Comparison of ENCODE assay signal across 1 cellular context in the genomic region with DNA sequence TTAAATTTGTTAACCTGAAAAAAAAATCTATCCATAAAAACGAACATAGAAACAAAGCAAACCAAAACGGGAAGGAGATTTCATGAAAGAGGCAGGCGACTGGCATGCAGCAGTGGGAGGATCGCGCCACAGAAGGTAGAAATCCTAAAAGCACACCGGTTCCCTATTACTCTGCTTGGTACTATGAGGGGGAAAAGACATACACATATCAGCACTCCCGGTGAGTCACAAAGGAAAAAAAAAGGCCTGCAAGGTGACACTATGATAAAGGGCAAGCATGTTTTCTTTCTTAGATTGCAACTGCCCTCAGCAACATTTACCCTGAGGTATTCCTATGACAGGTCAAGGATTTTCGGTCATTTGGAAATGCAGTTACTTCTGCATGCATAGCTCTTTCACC.
TF ChIP-seq lines count a peak whose summit lies in the region.

No MANE protein-coding gene starts in this region.

TF ChIP-seq in K562, 482 proteins besides CTCF, POLR2A, EP300 and RAD21 (continued from another document and continues in another):
- TF ChIP-seq, protein P1, sequence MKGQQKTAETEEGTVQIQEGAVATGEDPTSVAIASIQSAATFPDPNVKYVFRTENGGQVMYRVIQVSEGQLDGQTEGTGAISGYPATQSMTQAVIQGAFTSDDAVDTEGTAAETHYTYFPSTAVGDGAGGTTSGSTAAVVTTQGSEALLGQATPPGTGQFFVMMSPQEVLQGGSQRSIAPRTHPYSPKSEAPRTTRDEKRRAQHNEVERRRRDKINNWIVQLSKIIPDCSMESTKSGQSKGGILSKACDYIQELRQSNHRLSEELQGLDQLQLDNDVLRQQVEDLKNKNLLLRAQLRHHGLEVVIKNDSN (CRISPR knock-in tag; IDR thresholded peaks at IDR 0.05), result no peak
- TF ChIP-seq MEF2D (tag; conservative IDR thresholded peaks at IDR 0.05; ENCODE audit: low read depth) (no peak), CHCHD3 (CRISPR knock-in tag; IDR thresholded peaks at IDR 0.05) (no peak), HNRNPUL1 (IDR thresholded peaks at IDR 0.05; ENCODE audit: low read length) (no peak), DDX20 (tag; IDR thresholded peaks at IDR 0.05; ENCODE audit: low read depth) (no peak), ARID1B (IDR thresholded peaks at IDR 0.05) (peak; percentile 83), STAG1 (CRISPR knock-in tag; IDR thresholded peaks at IDR 0.05; ENCODE audit: borderline replicate concordance) (no peak), HNRNPL (IDR thresholded peaks at IDR 0.05; ENCODE audit: low read depth, low read length) (no peak), ZNF282 (CRISPR knock-in tag; IDR thresholded peaks at IDR 0.05) (no peak), FUS (optimal IDR thresholded peaks at IDR 0.05; ENCODE audit: low read depth, low read length) (no peak), NCOR1 (IDR thresholded peaks at IDR 0.05) (peak; percentile 48), ZNF551 (CRISPR knock-in tag; IDR thresholded peaks at IDR 0.05) (no peak), NONO (IDR thresholded peaks at IDR 0.05; ENCODE audit: low read depth in 2 of 2, low read length in 1 of 2) (no peak), PHB (CRISPR knock-in tag; IDR thresholded peaks at IDR 0.05) (no peak), SRSF1 (IDR thresholded peaks at IDR 0.05; ENCODE audit: low read depth, low read length) (no peak), SMARCA4 (IDR thresholded peaks at IDR 0.05) (peak; percentile 81; the same call in 1 of the 2 replicates), KDM5B (IDR thresholded peaks at IDR 0.05; ENCODE audit: insufficient replicate concordance, low read depth, low read length) (no peak), SMAD3 (CRISPR knock-in tag; conservative IDR thresholded peaks at IDR 0.05) (no peak), MTA2 (IDR thresholded peaks at IDR 0.05; ENCODE audit: low read depth) (0 out of 2 replicates have a peak, but pooled peaks have one; percentile 18), ZBTB17 (CRISPR knock-in tag; IDR thresholded peaks at IDR 0.05) (no peak), HNRNPK (IDR thresholded peaks at IDR 0.05; ENCODE audit: low read depth, low read length, poor library complexity, severe bottlenecking) (no peak), PTRF (tag; IDR thresholded peaks at IDR 0.05) (no peak), NBN (IDR thresholded peaks at IDR 0.05; ENCODE audit: low read depth) (no peak), U2AF2 (optimal IDR thresholded peaks at IDR 0.05; ENCODE audit: low read depth, low read length) (no peak), ILK (tag; IDR thresholded peaks at IDR 0.05; ENCODE audit: borderline replicate concordance, low read depth) (no peak), TAL1 (IDR thresholded peaks at IDR 0.05) (peak; percentile 70), TCF3 (CRISPR knock-in tag; IDR thresholded peaks at IDR 0.05) (peak; percentile 76), PHF8 (IDR thresholded peaks at IDR 0.05; ENCODE audit: borderline replicate concordance, low read length) (no peak), ZSCAN32 (CRISPR knock-in tag; IDR thresholded peaks at IDR 0.05) (no peak), CBFA2T3 (IDR thresholded peaks at IDR 0.05) (peak; percentile 86), RFX7 (CRISPR knock-in tag; IDR thresholded peaks at IDR 0.05) (no peak), HCFC1 (IDR thresholded peaks at IDR 0.05; ENCODE audit: low read depth, low read length) (no peak), NFIC (IDR thresholded peaks at IDR 0.05) (peak; percentile 8; the same call in 1 of the 2 replicates)
- TF ChIP-seq, protein P2, sequence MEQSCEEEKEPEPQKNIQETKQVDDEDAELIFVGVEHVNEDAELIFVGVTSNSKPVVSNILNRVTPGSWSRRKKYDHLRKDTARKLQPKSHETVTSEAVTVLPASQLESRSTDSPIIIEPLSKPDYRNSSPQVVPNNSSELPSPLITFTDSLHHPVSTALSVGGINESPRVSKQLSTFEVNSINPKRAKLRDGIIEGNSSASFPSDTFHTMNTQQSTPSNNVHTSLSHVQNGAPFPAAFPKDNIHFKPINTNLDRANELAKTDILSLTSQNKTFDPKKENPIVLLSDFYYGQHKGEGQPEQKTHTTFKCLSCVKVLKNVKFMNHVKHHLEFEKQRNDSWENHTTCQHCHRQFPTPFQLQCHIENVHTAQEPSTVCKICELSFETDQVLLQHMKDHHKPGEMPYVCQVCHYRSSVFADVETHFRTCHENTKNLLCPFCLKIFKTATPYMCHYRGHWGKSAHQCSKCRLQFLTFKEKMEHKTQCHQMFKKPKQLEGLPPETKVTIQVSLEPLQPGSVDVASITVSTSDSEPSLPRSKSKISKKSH (CRISPR knock-in tag; IDR thresholded peaks at IDR 0.05), result no peak
- TF ChIP-seq, protein P3, sequence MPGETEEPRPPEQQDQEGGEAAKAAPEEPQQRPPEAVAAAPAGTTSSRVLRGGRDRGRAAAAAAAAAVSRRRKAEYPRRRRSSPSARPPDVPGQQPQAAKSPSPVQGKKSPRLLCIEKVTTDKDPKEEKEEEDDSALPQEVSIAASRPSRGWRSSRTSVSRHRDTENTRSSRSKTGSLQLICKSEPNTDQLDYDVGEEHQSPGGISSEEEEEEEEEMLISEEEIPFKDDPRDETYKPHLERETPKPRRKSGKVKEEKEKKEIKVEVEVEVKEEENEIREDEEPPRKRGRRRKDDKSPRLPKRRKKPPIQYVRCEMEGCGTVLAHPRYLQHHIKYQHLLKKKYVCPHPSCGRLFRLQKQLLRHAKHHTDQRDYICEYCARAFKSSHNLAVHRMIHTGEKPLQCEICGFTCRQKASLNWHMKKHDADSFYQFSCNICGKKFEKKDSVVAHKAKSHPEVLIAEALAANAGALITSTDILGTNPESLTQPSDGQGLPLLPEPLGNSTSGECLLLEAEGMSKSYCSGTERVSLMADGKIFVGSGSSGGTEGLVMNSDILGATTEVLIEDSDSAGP (CRISPR knock-in tag; IDR thresholded peaks at IDR 0.05), result no peak
- TF ChIP-seq, protein P4, sequence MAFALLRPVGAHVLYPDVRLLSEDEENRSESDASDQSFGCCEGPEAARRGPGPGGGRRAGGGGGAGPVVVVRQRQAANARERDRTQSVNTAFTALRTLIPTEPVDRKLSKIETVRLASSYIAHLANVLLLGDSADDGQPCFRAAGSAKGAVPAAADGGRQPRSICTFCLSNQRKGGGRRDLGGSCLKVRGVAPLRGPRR (CRISPR knock-in tag; IDR thresholded peaks at IDR 0.05), result no peak
- TF ChIP-seq, protein P5, sequence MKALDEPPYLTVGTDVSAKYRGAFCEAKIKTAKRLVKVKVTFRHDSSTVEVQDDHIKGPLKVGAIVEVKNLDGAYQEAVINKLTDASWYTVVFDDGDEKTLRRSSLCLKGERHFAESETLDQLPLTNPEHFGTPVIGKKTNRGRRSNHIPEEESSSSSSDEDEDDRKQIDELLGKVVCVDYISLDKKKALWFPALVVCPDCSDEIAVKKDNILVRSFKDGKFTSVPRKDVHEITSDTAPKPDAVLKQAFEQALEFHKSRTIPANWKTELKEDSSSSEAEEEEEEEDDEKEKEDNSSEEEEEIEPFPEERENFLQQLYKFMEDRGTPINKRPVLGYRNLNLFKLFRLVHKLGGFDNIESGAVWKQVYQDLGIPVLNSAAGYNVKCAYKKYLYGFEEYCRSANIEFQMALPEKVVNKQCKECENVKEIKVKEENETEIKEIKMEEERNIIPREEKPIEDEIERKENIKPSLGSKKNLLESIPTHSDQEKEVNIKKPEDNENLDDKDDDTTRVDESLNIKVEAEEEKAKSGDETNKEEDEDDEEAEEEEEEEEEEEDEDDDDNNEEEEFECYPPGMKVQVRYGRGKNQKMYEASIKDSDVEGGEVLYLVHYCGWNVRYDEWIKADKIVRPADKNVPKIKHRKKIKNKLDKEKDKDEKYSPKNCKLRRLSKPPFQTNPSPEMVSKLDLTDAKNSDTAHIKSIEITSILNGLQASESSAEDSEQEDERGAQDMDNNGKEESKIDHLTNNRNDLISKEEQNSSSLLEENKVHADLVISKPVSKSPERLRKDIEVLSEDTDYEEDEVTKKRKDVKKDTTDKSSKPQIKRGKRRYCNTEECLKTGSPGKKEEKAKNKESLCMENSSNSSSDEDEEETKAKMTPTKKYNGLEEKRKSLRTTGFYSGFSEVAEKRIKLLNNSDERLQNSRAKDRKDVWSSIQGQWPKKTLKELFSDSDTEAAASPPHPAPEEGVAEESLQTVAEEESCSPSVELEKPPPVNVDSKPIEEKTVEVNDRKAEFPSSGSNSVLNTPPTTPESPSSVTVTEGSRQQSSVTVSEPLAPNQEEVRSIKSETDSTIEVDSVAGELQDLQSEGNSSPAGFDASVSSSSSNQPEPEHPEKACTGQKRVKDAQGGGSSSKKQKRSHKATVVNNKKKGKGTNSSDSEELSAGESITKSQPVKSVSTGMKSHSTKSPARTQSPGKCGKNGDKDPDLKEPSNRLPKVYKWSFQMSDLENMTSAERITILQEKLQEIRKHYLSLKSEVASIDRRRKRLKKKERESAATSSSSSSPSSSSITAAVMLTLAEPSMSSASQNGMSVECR (CRISPR knock-in tag; IDR thresholded peaks at IDR 0.05), result no peak
- TF ChIP-seq, protein P6, sequence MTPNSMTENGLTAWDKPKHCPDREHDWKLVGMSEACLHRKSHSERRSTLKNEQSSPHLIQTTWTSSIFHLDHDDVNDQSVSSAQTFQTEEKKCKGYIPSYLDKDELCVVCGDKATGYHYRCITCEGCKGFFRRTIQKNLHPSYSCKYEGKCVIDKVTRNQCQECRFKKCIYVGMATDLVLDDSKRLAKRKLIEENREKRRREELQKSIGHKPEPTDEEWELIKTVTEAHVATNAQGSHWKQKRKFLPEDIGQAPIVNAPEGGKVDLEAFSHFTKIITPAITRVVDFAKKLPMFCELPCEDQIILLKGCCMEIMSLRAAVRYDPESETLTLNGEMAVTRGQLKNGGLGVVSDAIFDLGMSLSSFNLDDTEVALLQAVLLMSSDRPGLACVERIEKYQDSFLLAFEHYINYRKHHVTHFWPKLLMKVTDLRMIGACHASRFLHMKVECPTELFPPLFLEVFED (CRISPR knock-in tag; conservative IDR thresholded peaks at IDR 0.05), result no peak
- TF ChIP-seq, protein P7, sequence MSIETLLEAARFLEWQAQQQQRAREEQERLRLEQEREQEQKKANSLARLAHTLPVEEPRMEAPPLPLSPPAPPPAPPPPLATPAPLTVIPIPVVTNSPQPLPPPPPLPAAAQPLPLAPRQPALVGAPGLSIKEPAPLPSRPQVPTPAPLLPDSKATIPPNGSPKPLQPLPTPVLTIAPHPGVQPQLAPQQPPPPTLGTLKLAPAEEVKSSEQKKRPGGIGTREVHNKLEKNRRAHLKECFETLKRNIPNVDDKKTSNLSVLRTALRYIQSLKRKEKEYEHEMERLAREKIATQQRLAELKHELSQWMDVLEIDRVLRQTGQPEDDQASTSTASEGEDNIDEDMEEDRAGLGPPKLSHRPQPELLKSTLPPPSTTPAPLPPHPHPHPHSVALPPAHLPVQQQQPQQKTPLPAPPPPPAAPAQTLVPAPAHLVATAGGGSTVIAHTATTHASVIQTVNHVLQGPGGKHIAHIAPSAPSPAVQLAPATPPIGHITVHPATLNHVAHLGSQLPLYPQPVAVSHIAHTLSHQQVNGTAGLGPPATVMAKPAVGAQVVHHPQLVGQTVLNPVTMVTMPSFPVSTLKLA (conservative IDR thresholded peaks at IDR 0.05), result 0 out of 4 replicates have a peak, but pooled peaks of 1 of the 2 experiments have one; percentile 22
- TF ChIP-seq, protein P8, sequence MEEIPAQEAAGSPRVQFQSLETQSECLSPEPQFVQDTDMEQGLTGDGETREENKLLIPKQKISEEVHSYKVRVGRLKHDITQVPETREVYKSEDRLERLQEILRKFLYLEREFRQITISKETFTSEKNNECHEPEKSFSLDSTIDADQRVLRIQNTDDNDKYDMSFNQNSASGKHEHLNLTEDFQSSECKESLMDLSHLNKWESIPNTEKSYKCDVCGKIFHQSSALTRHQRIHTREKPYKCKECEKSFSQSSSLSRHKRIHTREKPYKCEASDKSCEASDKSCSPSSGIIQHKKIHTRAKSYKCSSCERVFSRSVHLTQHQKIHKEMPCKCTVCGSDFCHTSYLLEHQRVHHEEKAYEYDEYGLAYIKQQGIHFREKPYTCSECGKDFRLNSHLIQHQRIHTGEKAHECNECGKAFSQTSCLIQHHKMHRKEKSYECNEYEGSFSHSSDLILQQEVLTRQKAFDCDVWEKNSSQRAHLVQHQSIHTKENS (CRISPR knock-in tag; IDR thresholded peaks at IDR 0.05), result no peak
- TF ChIP-seq, protein P9, sequence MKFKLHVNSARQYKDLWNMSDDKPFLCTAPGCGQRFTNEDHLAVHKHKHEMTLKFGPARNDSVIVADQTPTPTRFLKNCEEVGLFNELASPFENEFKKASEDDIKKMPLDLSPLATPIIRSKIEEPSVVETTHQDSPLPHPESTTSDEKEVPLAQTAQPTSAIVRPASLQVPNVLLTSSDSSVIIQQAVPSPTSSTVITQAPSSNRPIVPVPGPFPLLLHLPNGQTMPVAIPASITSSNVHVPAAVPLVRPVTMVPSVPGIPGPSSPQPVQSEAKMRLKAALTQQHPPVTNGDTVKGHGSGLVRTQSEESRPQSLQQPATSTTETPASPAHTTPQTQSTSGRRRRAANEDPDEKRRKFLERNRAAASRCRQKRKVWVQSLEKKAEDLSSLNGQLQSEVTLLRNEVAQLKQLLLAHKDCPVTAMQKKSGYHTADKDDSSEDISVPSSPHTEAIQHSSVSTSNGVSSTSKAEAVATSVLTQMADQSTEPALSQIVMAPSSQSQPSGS (CRISPR knock-in tag; IDR thresholded peaks at IDR 0.05), result no peak
- TF ChIP-seq, protein P10, sequence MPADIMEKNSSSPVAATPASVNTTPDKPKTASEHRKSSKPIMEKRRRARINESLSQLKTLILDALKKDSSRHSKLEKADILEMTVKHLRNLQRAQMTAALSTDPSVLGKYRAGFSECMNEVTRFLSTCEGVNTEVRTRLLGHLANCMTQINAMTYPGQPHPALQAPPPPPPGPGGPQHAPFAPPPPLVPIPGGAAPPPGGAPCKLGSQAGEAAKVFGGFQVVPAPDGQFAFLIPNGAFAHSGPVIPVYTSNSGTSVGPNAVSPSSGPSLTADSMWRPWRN (IDR thresholded peaks at IDR 0.05; ENCODE audit: low read depth), result no peak
- TF ChIP-seq, protein P11, sequence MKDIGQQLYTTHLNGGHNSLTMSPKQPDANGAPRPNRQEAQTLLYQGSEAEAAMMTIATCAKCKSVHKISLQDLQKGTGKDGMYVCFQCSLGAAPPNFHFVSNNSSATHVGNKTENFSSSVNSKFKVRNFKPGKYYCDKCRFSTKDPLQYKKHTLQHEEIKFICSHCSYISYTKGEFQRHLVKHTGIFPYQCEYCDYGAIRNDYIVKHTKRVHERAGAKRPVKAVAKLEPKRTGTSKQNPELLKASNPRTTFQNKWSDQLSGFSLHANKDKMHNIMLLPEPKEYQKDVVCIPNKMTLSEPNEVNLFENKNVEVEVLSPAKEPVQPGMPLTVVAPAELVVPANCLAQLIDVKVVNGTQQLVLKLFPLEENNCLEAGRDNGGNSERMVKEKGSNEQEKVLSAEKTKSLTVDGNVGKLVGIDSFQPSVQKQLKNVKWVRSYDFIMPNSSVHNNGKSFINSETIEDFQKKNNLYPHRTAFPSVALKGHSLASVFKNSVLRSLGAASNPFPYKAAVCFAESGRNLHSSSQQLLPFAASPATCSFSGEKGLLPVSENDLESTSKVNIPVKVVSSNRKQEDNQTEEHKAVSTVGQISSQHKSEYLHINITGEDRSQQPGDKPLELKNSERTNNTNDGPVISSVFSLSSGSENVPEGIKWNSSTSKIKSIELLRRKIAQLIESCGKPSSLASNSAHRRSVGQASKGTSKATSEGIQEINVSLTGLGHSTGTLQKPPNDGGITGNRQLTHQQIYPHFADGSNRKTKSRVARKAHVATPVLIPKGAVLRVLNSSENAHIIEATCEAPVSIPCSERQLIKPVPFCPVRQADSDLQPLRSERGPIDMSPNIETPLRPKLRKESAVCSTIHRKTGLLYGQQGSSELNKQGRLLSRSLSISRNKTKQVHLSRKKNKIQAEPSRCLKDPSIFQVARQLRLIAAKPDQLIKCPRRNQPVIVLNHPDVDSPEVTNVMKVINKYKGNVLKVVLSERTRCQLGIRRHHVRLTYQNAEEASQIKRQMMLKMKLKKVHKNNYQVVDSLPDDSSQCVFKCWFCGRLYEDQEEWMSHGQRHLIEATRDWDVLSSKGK (CRISPR knock-in tag; IDR thresholded peaks at IDR 0.05), result no peak
- TF ChIP-seq, protein P12, sequence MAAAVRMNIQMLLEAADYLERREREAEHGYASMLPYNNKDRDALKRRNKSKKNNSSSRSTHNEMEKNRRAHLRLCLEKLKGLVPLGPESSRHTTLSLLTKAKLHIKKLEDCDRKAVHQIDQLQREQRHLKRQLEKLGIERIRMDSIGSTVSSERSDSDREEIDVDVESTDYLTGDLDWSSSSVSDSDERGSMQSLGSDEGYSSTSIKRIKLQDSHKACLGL (CRISPR knock-in tag; IDR thresholded peaks at IDR 0.05; ENCODE audit: borderline replicate concordance, poor library complexity, severe bottlenecking), result no peak
